In the genomic region with DNA sequence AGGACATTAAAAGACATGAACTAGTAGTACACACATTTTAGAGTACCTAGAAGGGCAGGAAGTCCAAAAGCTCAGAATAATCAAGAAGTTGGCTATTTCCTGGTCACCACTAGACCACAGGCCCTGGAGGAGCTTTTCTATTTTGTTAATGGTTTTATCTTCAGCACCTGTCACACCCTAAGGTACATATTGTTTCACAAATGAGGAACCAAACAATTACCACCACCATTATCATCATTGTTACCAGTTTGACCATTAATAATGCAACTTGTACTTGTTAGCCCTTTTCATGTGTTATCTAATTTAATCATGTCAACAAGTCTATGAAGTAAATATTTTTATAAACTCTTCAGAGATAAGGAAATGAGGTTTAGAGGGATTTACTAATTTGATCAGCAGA, we compare ENCODE assay signal across 1 cellular context.
TF ChIP-seq lines count a peak whose summit lies in the region.

No MANE protein-coding gene starts in this region.

TF ChIP-seq in GM12878, 131 proteins besides CTCF, POLR2A, EP300 and RAD21:
- TF ChIP-seq MTA2 (IDR thresholded peaks at IDR 0.05; ENCODE audit: low read depth) (peak; percentile 55; the same call in 1 of the 2 replicates), MEF2A (IDR thresholded peaks at IDR 0.05; ENCODE audit: insufficient read depth, low read depth, low read length) (no peak), ZNF207 (IDR thresholded peaks at IDR 0.05; ENCODE audit: borderline replicate concordance) (no peak), EGR1 (IDR thresholded peaks at IDR 0.05; ENCODE audit: borderline replicate concordance in 1 of 2, low read depth in 2 of 2, low read length in 2 of 2) (no peak)
- TF ChIP-seq, protein P1, sequence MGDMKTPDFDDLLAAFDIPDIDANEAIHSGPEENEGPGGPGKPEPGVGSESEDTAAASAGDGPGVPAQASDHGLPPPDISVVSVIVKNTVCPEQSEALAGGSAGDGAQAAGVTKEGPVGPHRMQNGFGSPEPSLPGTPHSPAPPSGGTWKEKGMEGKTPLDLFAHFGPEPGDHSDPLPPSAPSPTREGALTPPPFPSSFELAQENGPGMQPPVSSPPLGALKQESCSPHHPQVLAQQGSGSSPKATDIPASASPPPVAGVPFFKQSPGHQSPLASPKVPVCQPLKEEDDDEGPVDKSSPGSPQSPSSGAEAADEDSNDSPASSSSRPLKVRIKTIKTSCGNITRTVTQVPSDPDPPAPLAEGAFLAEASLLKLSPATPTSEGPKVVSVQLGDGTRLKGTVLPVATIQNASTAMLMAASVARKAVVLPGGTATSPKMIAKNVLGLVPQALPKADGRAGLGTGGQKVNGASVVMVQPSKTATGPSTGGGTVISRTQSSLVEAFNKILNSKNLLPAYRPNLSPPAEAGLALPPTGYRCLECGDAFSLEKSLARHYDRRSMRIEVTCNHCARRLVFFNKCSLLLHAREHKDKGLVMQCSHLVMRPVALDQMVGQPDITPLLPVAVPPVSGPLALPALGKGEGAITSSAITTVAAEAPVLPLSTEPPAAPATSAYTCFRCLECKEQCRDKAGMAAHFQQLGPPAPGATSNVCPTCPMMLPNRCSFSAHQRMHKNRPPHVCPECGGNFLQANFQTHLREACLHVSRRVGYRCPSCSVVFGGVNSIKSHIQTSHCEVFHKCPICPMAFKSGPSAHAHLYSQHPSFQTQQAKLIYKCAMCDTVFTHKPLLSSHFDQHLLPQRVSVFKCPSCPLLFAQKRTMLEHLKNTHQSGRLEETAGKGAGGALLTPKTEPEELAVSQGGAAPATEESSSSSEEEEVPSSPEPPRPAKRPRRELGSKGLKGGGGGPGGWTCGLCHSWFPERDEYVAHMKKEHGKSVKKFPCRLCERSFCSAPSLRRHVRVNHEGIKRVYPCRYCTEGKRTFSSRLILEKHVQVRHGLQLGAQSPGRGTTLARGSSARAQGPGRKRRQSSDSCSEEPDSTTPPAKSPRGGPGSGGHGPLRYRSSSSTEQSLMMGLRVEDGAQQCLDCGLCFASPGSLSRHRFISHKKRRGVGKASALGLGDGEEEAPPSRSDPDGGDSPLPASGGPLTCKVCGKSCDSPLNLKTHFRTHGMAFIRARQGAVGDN (IDR thresholded peaks at IDR 0.05) = 0 out of 2 replicates have a peak, but pooled peaks have one; percentile 31
